ENCODE assay signal across 10 cellular contexts in the genomic region with DNA sequence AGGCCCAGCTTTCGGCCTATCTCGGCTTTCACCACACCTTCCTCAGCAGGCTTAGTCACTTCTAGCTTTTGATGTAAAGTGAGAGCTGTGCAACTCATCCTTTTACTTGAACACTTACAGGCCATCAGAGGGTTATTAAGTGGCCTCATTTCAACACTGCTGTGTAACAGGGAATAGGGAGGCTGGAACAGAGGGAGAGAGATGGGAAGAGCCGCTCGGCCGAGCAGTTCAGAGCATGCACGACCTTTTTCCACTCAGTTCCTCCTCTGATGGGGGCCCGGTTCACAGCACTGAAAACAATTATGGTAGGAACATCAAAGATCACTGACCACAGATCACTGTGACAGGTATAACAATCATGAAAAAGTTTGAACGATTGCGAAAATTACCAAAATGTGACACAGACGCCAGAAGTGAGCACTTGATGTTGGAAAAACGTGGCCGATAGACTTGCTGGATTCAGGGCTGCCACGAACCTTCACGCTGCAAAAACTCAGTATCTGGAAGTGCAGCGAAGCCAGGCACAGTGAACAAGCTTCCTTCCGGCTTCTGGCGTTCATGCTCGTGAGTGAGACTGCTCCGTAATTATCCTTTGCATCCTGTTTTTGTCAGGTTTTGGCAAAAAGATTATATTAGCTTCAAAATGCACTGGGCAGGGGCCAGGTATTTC. TPM values are rescaled to one million over a fixed set of nuclear protein-coding genes. Genes with fewer than 3 reads are reported as not detected.
A peak's percentile ranks its signal among the peaks of the same experiment; 100 is the strongest.
DNase-seq lines count a peak whose midpoint lies in the region; ATAC-seq and TF ChIP-seq lines count a peak whose summit lies in the region.
"Had no signal": no experiment of that assay in that cellular context is flagged by ENCODE, and none has a peak within 500 bp of the region (broad histone marks: within the 10 kb centered on the region; RNA-seq: fewer than 3 reads in every experiment).

No MANE protein-coding gene starts in this region.

- H3K9ac ChIP-seq in OCI-LY1 (ENCODE audit: low read length) (peak overlapping the region; percentile 23; the same call in 1 of the 2 replicates), subcutaneous abdominal adipose tissue (ENCODE audit: low read length in 5 of 5) (peak overlapping the region in 1 of 5 donors; percentile 48)

- H3K27ac ChIP-seq in OCI-LY1 (ENCODE audit: low read depth, low read length, poor library complexity, severe bottlenecking): peak overlapping the region; percentile 64
- H3K27ac ChIP-seq in esophagus squamous epithelium: peak overlapping the region in 3 of 4 donors; percentile 25 to 33 (median 31)
- no peak overlapping the region for H3K27ac ChIP-seq in subcutaneous abdominal adipose tissue (ENCODE audit: low read depth, low read length)
- H3K27ac ChIP-seq: C4-2B, epithelial cell of prostate had no signal

- peak overlapping the region; percentile 61 for H3K4me3 Mint-ChIP-seq in activated naive CD4-positive, alpha-beta T cell treated with anti-CD3 and anti-CD28 coated beads for 36 hours

- ATAC-seq in GM18520 (IDR thresholded peaks at IDR 0.05; ENCODE audit: unreplicated experiment): no peak

- H3K27me3 Mint-ChIP-seq in activated naive CD4-positive, alpha-beta T cell treated with anti-CD3 and anti-CD28 coated beads for 36 hours (ENCODE audit: low read depth): no peaks in the 10 kb centered on the region

- H3K79me2 ChIP-seq in OCI-LY1 (ENCODE audit: insufficient read depth, low read length): 0 out of 2 replicates have a peak, but pooled peaks cover 7% of the 10 kb centered on the region

- H3K4me1 ChIP-seq in OCI-LY1 (ENCODE audit: insufficient read depth, low read length, severe bottlenecking) (peaks cover 22% of the 10 kb centered on the region), esophagus squamous epithelium (peaks cover 0 to 12% (median 0%) of the 10 kb centered on the region in 3 donors), subcutaneous abdominal adipose tissue (ENCODE audit: control insufficient read depth in 5 of 5, insufficient read depth in 5 of 5, low read length in 5 of 5) (peaks cover 0 to 18% (median 10%) of the 10 kb centered on the region in 5 donors)

- peak overlapping the region; percentile 42 for H3K4me2 ChIP-seq in OCI-LY1 (ENCODE audit: low read length)

- TF ChIP-seq POLR2A in esophagus squamous epithelium (IDR thresholded peaks at IDR 0.05): no peak

- no peaks in the 10 kb centered on the region for H3F3A ChIP-seq in OCI-LY1 (ENCODE audit: insufficient read depth, low read length)

- H3K9me3 ChIP-seq in OCI-LY1 (ENCODE audit: low read length) (no peaks in the 10 kb centered on the region), esophagus squamous epithelium (no peaks in the 10 kb centered on the region), subcutaneous abdominal adipose tissue (ENCODE audit: control insufficient read depth in 5 of 5, low read length in 5 of 5) (no peaks in the 10 kb centered on the region)

- peaks cover 13% of the 10 kb centered on the region for H3K36me3 Mint-ChIP-seq in activated naive CD4-positive, alpha-beta T cell treated with anti-CD3 and anti-CD28 coated beads for 36 hours (ENCODE audit: low read depth)

- no peaks in the 10 kb centered on the region for H3K9me3 Mint-ChIP-seq in activated naive CD4-positive, alpha-beta T cell treated with anti-CD3 and anti-CD28 coated beads for 36 hours

- CTCF ChIA-PET in activated naive CD4-positive, alpha-beta T cell treated with anti-CD3 and anti-CD28 coated beads for 36 hours (lab: Charles Lee): interaction anchor here (0.6 to 3.5 kb wide), 9 partner anchors 9 to 127 kb away, joined by 3 to 9 read pairs (median 3); no protein-coding TSS in a partner anchor

- no peak overlapping the region for H2AFZ ChIP-seq in OCI-LY1 (ENCODE audit: low read length)

- WGBS in esophagus squamous epithelium, 2 donors: 51 to 52% methylated on average over 17 to 19 of the region's 19 CpGs

- peaks cover 19% of the 10 kb centered on the region; the same call in 1 of the 2 replicates for H3K36me3 ChIP-seq in OCI-LY1 (ENCODE audit: insufficient read depth, low read length)
- peaks cover 0 to 30% (median 0%) of the 10 kb centered on the region in 3 donors for H3K36me3 ChIP-seq in esophagus squamous epithelium
- peaks cover 0 to 3% (median 0%) of the 10 kb centered on the region in 5 donors for H3K36me3 ChIP-seq in subcutaneous abdominal adipose tissue (ENCODE audit: control insufficient read depth in 5 of 5, insufficient read depth in 5 of 5, low read length in 5 of 5)

- peak; percentile 62 for DNase-seq in activated naive CD4-positive, alpha-beta T cell treated with anti-CD3 and anti-CD28 coated beads for 36 hours
- no peak for DNase-seq in activated naive CD4-positive, alpha-beta T cell (lab: John Stamatoyannopoulos, UW)
- DNase-seq in esophagus squamous epithelium (lab: John Stamatoyannopoulos, UW) (no peak), DMS 273 treated with DMSO at 0.1 percent for 48 hours (lab: John Stamatoyannopoulos, UW) (no peak), hepatic stellate cell (ENCODE audit: low spot score) (no peak)

- no peaks in the 10 kb centered on the region for H4K20me1 ChIP-seq in OCI-LY1 (ENCODE audit: insufficient read depth, low read length)

- H3K27ac Mint-ChIP-seq in activated naive CD4-positive, alpha-beta T cell treated with anti-CD3 and anti-CD28 coated beads for 36 hours: peak overlapping the region; percentile 69

- peaks cover 40% of the 10 kb centered on the region for H3K4me1 Mint-ChIP-seq in activated naive CD4-positive, alpha-beta T cell treated with anti-CD3 and anti-CD28 coated beads for 36 hours (ENCODE audit: low read depth)

- H3K27me3 ChIP-seq in OCI-LY1 (ENCODE audit: insufficient read depth, low read length) (no peaks in the 10 kb centered on the region), esophagus squamous epithelium (no peaks in the 10 kb centered on the region), subcutaneous abdominal adipose tissue (ENCODE audit: control insufficient read depth in 5 of 5, insufficient read depth in 4 of 5, low read length in 5 of 5) (no peaks in the 10 kb centered on the region)

- intact Hi-C loops in activated naive CD4-positive, alpha-beta T cell treated with anti-CD3 and anti-CD28 coated beads for 36 hours (cut with micrococcal nuclease): loop anchor here (1.0 to 5.0 kb wide), 3 partner anchors 23 to 111 kb away; no protein-coding TSS in a partner anchor
- intact Hi-C loops in esophagus squamous epithelium (cut with DNase I): no loop called here

- no peaks in the 10 kb centered on the region for H3K9me2 ChIP-seq in OCI-LY1 (ENCODE audit: low read depth, low read length)

- TF ChIP-seq CTCF in OCI-LY1 (IDR thresholded peaks at IDR 0.05; ENCODE audit: low read length) (no peak), esophagus squamous epithelium (IDR thresholded peaks at IDR 0.05) (no peak)

- peak overlapping the region; percentile 24 for H3K4me3 ChIP-seq in OCI-LY1 (ENCODE audit: low read depth, low read length, poor library complexity, severe bottlenecking)
- H3K4me3 ChIP-seq in esophagus squamous epithelium: peak overlapping the region in 1 of 4 donors; percentile 33
- peak overlapping the region in 3 of 5 donors; percentile 12 to 40 (median 24) for H3K4me3 ChIP-seq in subcutaneous abdominal adipose tissue (ENCODE audit: low read depth in 1 of 5, low read length in 5 of 5)

RNA-seq across cellular contexts. Expression of a gene that starts 28.6 kb away (rescaled TPM):
- total RNA-seq in activated naive CD4-positive, alpha-beta T cell treated with anti-CD3 and anti-CD28 coated beads for 36 hours: 10 to 100 TPM; 57.9 to 64.1 TPM
- 10 to 100 TPM; 31.7 to 35.7 (median 33.0) TPM for total RNA-seq in esophagus squamous epithelium
